8 cellular contexts compared by ENCODE assay signal in genomic region chr15:82540055-82540983, GRCh38. TPM values are rescaled to one million over a fixed set of nuclear protein-coding genes. Genes with fewer than 3 reads are reported as not detected.
DNase-seq lines count a peak whose midpoint lies in the region; ATAC-seq and TF ChIP-seq lines count a peak whose summit lies in the region.

Gene RPS17 (minus strand): TSS chr15:82540457. CDS start chr15:82540428, 29 bp downstream.

- peak within 1 kb of the TSS; percentile 84 for H3K4me2 ChIP-seq in hepatocyte

- in situ Hi-C loops in GM13977 (cut with MboI; ENCODE audit: low pct_unique_long_range_greater_than_20kb, low sequenced_read_pairs, unreplicated experiment), result loop anchor here (25.0 kb wide), 2 partner anchors 278 to 297 kb away; partner anchors contain the start of genes EFL1 and SAXO2

- peaks cover 37% of the 10 kb centered on the region for H4K20me1 ChIP-seq in hepatocyte (ENCODE audit: insufficient read depth, poor library complexity, severe bottlenecking)

- peaks cover 14% of the 10 kb centered on the region for H3K4me1 ChIP-seq in hepatocyte (ENCODE audit: insufficient read depth)

- peak within 1 kb of the TSS; percentile 73 for H2AFZ ChIP-seq in hepatocyte

- 1% methylated on average over 74 of the region's 81 CpGs for WGBS in hepatocyte (ENCODE audit: low lambda C conversion rate, missing lambda C conversion rate)

- H3K36me3 ChIP-seq in hepatocyte (replicated peaks; ENCODE audit: insufficient read depth, low read depth), result no peaks in the 10 kb centered on the region

- no peaks in the 10 kb centered on the region for H3K9me2 ChIP-seq in hepatocyte (replicated peaks; ENCODE audit: insufficient read depth)

- peak within 1 kb of the TSS; percentile 88 for H3K27ac ChIP-seq in RWPE1
- peak within 1 kb of the TSS; percentile 88 for H3K27ac ChIP-seq in angular gyrus (ENCODE audit: low read depth, low read length)
- peak within 1 kb of the TSS; percentile 96 for H3K27ac ChIP-seq in hepatocyte

- peak; percentile 89 for ATAC-seq in HG02852 (IDR thresholded peaks at IDR 0.05; ENCODE audit: unreplicated experiment)

- TF ChIP-seq CTCF in GM13977 (IDR thresholded peaks at IDR 0.05; ENCODE audit: extremely low read depth, insufficient read depth, missing control alignments) (peak; percentile 94), RWPE1 (conservative IDR thresholded peaks at IDR 0.05; ENCODE audit: low read depth) (peak; percentile 99), hepatocyte (IDR thresholded peaks at IDR 0.05; ENCODE audit: poor library complexity) (peak; percentile 99)

- no peaks in the 10 kb centered on the region for H3K9me3 ChIP-seq in hepatocyte (ENCODE audit: low read depth)

- peak within 1 kb of the TSS; percentile 94 for H3K4me3 ChIP-seq in hepatocyte
- peak within 1 kb of the TSS; percentile 99 for H3K4me3 ChIP-seq in skeletal muscle cell (ENCODE audit: low read depth, low read length)

- peak; percentile 99 for DNase-seq in GM13977 (ENCODE audit: low spot score)
- peak; percentile 99 for DNase-seq in RWPE1 (ENCODE audit: low spot score)
- DNase-seq in hepatocyte (ENCODE audit: low spot score), result peak; percentile 97
- peak; percentile 86 for DNase-seq in skeletal muscle cell (ENCODE audit: low read depth)
- DNase-seq in NCI-H146 treated with DMSO at 0.1 percent for 48 hours (lab: John Stamatoyannopoulos, UW; ENCODE audit: unreplicated experiment), result no peak
- DNase-seq in DMS 273 (lab: John Stamatoyannopoulos, UW; ENCODE audit: unreplicated experiment), result no peak

- CTCF ChIA-PET in RWPE1 (lab: Yijun Ruan, JAX), result interaction anchor here (0.5 to 2.0 kb wide), 6 partner anchors 10 to 726 kb away, joined by 3 to 5 read pairs (median 4); no protein-coding TSS in a partner anchor

- H3K27me3 ChIP-seq in hepatocyte, result no peaks in the 10 kb centered on the region

- peaks cover 34% of the 10 kb centered on the region for H3K79me2 ChIP-seq in hepatocyte

- POLR2A ChIA-PET in RWPE1 (lab: Yijun Ruan, JAX; ENCODE audit: low non-redundant PET), result interaction anchor here (0.5 to 1.4 kb wide), 6 partner anchors 13 to 292 kb away, joined by 3 to 5 read pairs (median 4); no protein-coding TSS in a partner anchor

RNA-seq across cellular contexts. Expression of gene RPS17, which starts in this region (rescaled TPM):
- 2,046 and 2,748 TPM in 2 replicates for total RNA-seq in hepatocyte
- polyA plus RNA-seq in hepatocyte, result 453 and 501 TPM in 2 replicates

Comparison
In these comparisons a context has a peak if more than half of its experiments do, and no peak if none do; other contexts are left out.
1. DNase-seq: peak in GM13977 (single experiment), RWPE1 (single experiment), hepatocyte (single experiment) and skeletal muscle cell (single experiment); none in NCI-H146 treated with DMSO at 0.1 percent for 48 hours (single experiment) and DMS 273 (single experiment).
2. Peak in every context shown above with its lines, with median percentiles within 50 percentile points of each other: CTCF ChIP-seq and H3K27ac ChIP-seq.